12 cellular contexts compared by ENCODE assay signal in genomic region chr4:3418029-3418762, GRCh38. TPM values are rescaled to one million over a fixed set of nuclear protein-coding genes. Genes with fewer than 3 reads are reported as not detected.
A peak's percentile ranks its signal among the peaks of the same experiment; 100 is the strongest.
DNase-seq lines count a peak whose midpoint lies in the region; TF ChIP-seq lines count a peak whose summit lies in the region.
"Had no signal": no experiment of that assay in that cellular context is flagged by ENCODE, and none has a peak within 500 bp of the region (broad histone marks: within the 10 kb centered on the region; RNA-seq: fewer than 3 reads in every experiment).

No MANE protein-coding gene starts in this region.

- TF ChIP-seq CTCF in choroid plexus epithelial cell (conservative IDR thresholded peaks at IDR 0.05; ENCODE audit: low read depth, low read length) (peak; percentile 19), neural progenitor cell (IDR thresholded peaks at IDR 0.05) (peak; percentile 18)

- H3K27me3 ChIP-seq in neural progenitor cell = no peaks in the 10 kb centered on the region

- H3K36me3 Mint-ChIP-seq in neural progenitor cell = peaks cover 25% of the 10 kb centered on the region

- no peak overlapping the region for H2AFZ ChIP-seq in neural progenitor cell (replicated peaks)

- no peak overlapping the region for H3K27ac Mint-ChIP-seq in neural progenitor cell
- H3K27ac Mint-ChIP-seq: activated naive CD4-positive, alpha-beta T cell treated with anti-CD3 and anti-CD28 coated beads, Interleukin-2, amount 50 U/mL, for 24 hours had no signal

- H3K9ac ChIP-seq in neural progenitor cell = no peak overlapping the region

- H3K79me2 ChIP-seq in neural progenitor cell (ENCODE audit: low read depth) = no peaks in the 10 kb centered on the region

- H3K36me3 ChIP-seq in neural progenitor cell = no peaks in the 10 kb centered on the region

- H3K4me3 ChIP-seq in choroid plexus epithelial cell (ENCODE audit: low read depth, low read length) = no peak overlapping the region
- no peak overlapping the region for H3K4me3 ChIP-seq in neural progenitor cell
- H3K4me3 ChIP-seq: skin epidermis had no signal

- H4K20me1 ChIP-seq in neural progenitor cell (ENCODE audit: low read depth) = peaks cover 3% of the 10 kb centered on the region

- no peak overlapping the region for H3K4me2 ChIP-seq in neural progenitor cell

- H3F3A ChIP-seq in neural progenitor cell (ENCODE audit: low read depth) = no peaks in the 10 kb centered on the region

- peaks cover 5% of the 10 kb centered on the region for H3K4me1 ChIP-seq in neural progenitor cell

- peaks cover 4% of the 10 kb centered on the region for H3K27me3 Mint-ChIP-seq in neural progenitor cell (ENCODE audit: insufficient read depth, low read depth)
- H3K27me3 Mint-ChIP-seq: activated naive CD4-positive, alpha-beta T cell treated with anti-CD3 and anti-CD28 coated beads, Interleukin-2, amount 50 U/mL, for 24 hours had no signal

- no peaks in the 10 kb centered on the region for H3K9me3 Mint-ChIP-seq in neural progenitor cell
- H3K9me3 Mint-ChIP-seq: activated naive CD4-positive, alpha-beta T cell treated with anti-CD3 and anti-CD28 coated beads, Interleukin-2, amount 50 U/mL, for 24 hours had no signal

- peaks cover 16% of the 10 kb centered on the region for H3K4me1 Mint-ChIP-seq in neural progenitor cell
- H3K4me1 Mint-ChIP-seq: activated naive CD4-positive, alpha-beta T cell treated with anti-CD3 and anti-CD28 coated beads, Interleukin-2, amount 50 U/mL, for 24 hours had no signal

- H3K4me3 Mint-ChIP-seq in neural progenitor cell = no peak overlapping the region
- H3K4me3 Mint-ChIP-seq: activated naive CD4-positive, alpha-beta T cell treated with anti-CD3 and anti-CD28 coated beads, Interleukin-2, amount 50 U/mL, for 24 hours had no signal

- DNase-seq in DMS79 (lab: John Stamatoyannopoulos, UW) (peak; percentile 36), HT-29 (ENCODE audit: low spot score) (peak; percentile 16), choroid plexus epithelial cell (ENCODE audit: low read depth) (no peak), neural progenitor cell (ENCODE audit: low spot score) (no peak), anterior cingulate cortex (lab: John Stamatoyannopoulos, UW) (no peak), NCI-H1105 (lab: John Stamatoyannopoulos, UW) (no peak)
- DNase-seq in activated CD4-positive, alpha-beta T cell treated with anti-CD3 and anti-CD28 coated beads for 4 hours = no peak
- DNase-seq in activated CD4-positive, CD25-positive, alpha-beta regulatory T cell treated with anti-CD3 and anti-CD28 coated beads, Interleukin-2, amount 50 U/mL, for 72 hours = no peak
- DNase-seq: NCI-H226 had no signal

- no peaks in the 10 kb centered on the region for H3K9me3 ChIP-seq in neural progenitor cell (ENCODE audit: low read depth)

- H3K27ac ChIP-seq in neural progenitor cell = no peak overlapping the region
- H3K27ac ChIP-seq: skin epidermis had no signal

RNA-seq across cellular contexts. Expression of gene HGFAC, which starts 23.6 kb away (rescaled TPM):
- 0.13 TPM in 1 of 2 replicates, not detected in the other for total RNA-seq in HT-29 (2014; rRNA removed; shearing (Covaris generic))
- not detected in 2 replicates for total RNA-seq in neural progenitor cell (ENCODE audit: low replicate concordance)
- total RNA-seq: mononuclear cell had no signal

RNA-seq across cellular contexts. Expression of gene DOK7, which starts 44.9 kb away (rescaled TPM):
- total RNA-seq in HT-29 (2014; rRNA removed; shearing (Covaris generic)) = 16.1 and 17.6 TPM in 2 replicates
- total RNA-seq in neural progenitor cell (ENCODE audit: low replicate concordance) = 0.22 TPM in 1 of 2 replicates, not detected in the other

Comparison
In these comparisons a context has a peak if more than half of its experiments do, and no peak if none do; other contexts are left out.
1. DNase-seq: peak in DMS79 (single experiment) and HT-29 (single experiment); none in choroid plexus epithelial cell (single experiment), neural progenitor cell (single experiment), anterior cingulate cortex (0 of 58), NCI-H1105 (single experiment), activated CD4-positive, alpha-beta T cell treated with anti-CD3 and anti-CD28 coated beads for 4 hours (0 of 2) and activated CD4-positive, CD25-positive, alpha-beta regulatory T cell treated with anti-CD3 and anti-CD28 coated beads, Interleukin-2, amount 50 U/mL, for 72 hours (single experiment).
2. RNA of gene DOK7, which starts 44.9 kb away (total RNA-seq): 16.1 to 17.6 TPM in HT-29; 0.22 TPM in neural progenitor cell; every median in the first group is over 10 times any median in the second.